In the genomic region with DNA sequence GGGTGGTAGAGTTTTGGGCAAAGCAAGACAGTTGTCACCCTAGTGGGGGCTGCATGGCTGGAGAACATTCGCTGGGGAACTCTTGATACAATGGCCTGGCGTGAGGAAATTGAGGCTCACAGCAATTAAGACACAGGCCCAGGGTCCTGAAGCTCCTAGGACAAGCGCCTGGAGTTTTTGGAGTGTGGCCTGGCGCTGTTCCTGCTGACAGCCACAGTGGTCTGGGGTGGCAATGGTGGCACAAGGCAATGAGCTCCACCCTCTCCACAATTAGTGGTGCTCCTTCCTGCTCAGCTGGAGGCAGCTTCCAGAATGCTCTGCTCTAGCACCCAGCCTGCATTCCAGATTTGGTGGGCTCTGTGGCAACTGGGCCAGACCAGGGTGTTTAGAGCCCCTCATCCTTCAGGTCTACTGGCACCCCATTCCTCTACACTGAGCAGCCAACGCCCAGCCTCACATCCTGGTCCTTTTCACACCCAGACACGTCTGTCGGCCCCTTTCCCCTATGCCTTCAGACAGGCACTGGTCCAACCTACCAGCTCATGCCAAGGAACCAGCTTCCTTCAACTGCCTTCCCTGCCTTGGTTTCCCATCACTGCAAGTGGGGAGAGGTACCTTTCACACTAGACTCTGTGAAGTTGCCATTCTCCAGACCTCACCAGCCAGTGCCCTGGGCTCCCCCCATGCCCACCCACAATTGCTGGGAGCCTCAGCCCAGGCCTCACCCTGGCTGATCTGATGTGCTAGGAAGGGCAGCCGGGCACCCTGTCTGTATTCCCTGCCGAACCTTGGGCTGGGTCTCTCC, we compare ENCODE assay signal across 14 cellular contexts.
DNase-seq lines count a peak whose midpoint lies in the region; ATAC-seq, FAIRE-seq and TF ChIP-seq lines count a peak whose summit lies in the region.
"Had no signal": no experiment of that assay in that cellular context is flagged by ENCODE, and none has a peak within 500 bp of the region (broad histone marks: within the 10 kb centered on the region; RNA-seq: fewer than 3 reads in every experiment).

No MANE protein-coding gene starts in this region.

- H3K4me2 ChIP-seq in skeletal muscle satellite cell (ENCODE audit: low read length): peak overlapping the region; percentile 47

- H3K9me3 ChIP-seq in HUES6 (ENCODE audit: control insufficient read depth, insufficient read depth, low read depth, low read length) (peaks cover 4% of the 10 kb centered on the region; the same call in 1 of the 2 replicates), WERI-Rb-1 (ENCODE audit: severe bottlenecking) (peaks cover 19% of the 10 kb centered on the region), kidney (ENCODE audit: control insufficient read depth in 1 of 2, low read length in 2 of 2) (no peaks in the 10 kb centered on the region), skeletal muscle satellite cell (replicated peaks; ENCODE audit: low read length) (peaks cover 7% of the 10 kb centered on the region), HAP-1 (no peaks in the 10 kb centered on the region)
- H3K9me3 ChIP-seq: body of pancreas had no signal

- ATAC-seq in GM21526 (IDR thresholded peaks at IDR 0.05; ENCODE audit: low FRiP score, unreplicated experiment): no peak
- ATAC-seq: naive thymus-derived CD4-positive, alpha-beta T cell had no signal

- DNase-seq in WERI-Rb-1 (no peak), kidney (peak; percentile 59), HAP-1 (ENCODE audit: low spot score in 2 of 2) (no peak), retina (no peak)
- DNase-seq: activated CD4-positive, alpha-beta T cell treated with anti-CD3 and anti-CD28 coated beads for 4 hours; activated CD8-positive, alpha-beta memory T cell treated with anti-CD3 and anti-CD28 coated beads, Interleukin-2, amount 50 U/mL, for 4 hours; GF-D8; naive thymus-derived CD4-positive, alpha-beta T cell; NCI-H187 had no signal

- H3K4me3 ChIP-seq in HUES6 (ENCODE audit: low read depth, low read length) (no peak overlapping the region), WERI-Rb-1 (ENCODE audit: low read depth, low read length) (no peak overlapping the region), kidney (ENCODE audit: low read length in 2 of 2) (no peak overlapping the region), skeletal muscle satellite cell (ENCODE audit: low read length) (no peak overlapping the region), HAP-1 (no peak overlapping the region)
- H3K4me3 ChIP-seq: body of pancreas had no signal

- H3K36me3 ChIP-seq in HUES6 (ENCODE audit: control insufficient read depth, insufficient read depth, low read length) (no peaks in the 10 kb centered on the region), WERI-Rb-1 (no peaks in the 10 kb centered on the region), kidney (ENCODE audit: control insufficient read depth in 1 of 2, insufficient read depth in 2 of 2, low read length in 2 of 2) (no peaks in the 10 kb centered on the region), skeletal muscle satellite cell (ENCODE audit: insufficient read depth, low read length) (no peaks in the 10 kb centered on the region), HAP-1 (replicated peaks) (no peaks in the 10 kb centered on the region)

- H3K9ac ChIP-seq in HUES6 (ENCODE audit: low read length) (peak overlapping the region; percentile 19), kidney (ENCODE audit: low read length in 2 of 2) (no peak overlapping the region), skeletal muscle satellite cell (ENCODE audit: low read depth, low read length) (peak overlapping the region; percentile 86)

- intact Hi-C loops in kidney (cut with DNase I): no loop called here

- H3K27me3 ChIP-seq in HUES6 (ENCODE audit: control insufficient read depth, insufficient read depth, low read length): peaks cover 8% of the 10 kb centered on the region
- H3K27me3 ChIP-seq in WERI-Rb-1 (ENCODE audit: insufficient read depth, low read depth, severe bottlenecking): no peaks in the 10 kb centered on the region
- H3K27me3 ChIP-seq in skeletal muscle satellite cell (ENCODE audit: control insufficient read depth, insufficient read depth, low read length): no peaks in the 10 kb centered on the region
- no peaks in the 10 kb centered on the region for H3K27me3 ChIP-seq in HAP-1 (ENCODE audit: low read depth)
- H3K27me3 ChIP-seq: body of pancreas had no signal

- FAIRE-seq in kidney (lab: Jason Lieb, UNC): no peak
- FAIRE-seq: GM12891 had no signal

- in situ Hi-C loops in HAP-1 (cut with MboI; ENCODE audit: low sequenced_read_pairs): no loop called here

- H3K27ac ChIP-seq in HUES6 (ENCODE audit: low read depth, low read length): no peak overlapping the region
- H3K27ac ChIP-seq in WERI-Rb-1: peak overlapping the region; percentile 87
- no peak overlapping the region for H3K27ac ChIP-seq in kidney (ENCODE audit: low read depth in 2 of 2, low read length in 2 of 2)
- H3K27ac ChIP-seq: body of pancreas had no signal

- TF ChIP-seq CTCF in WERI-Rb-1 (IDR thresholded peaks at IDR 0.05; ENCODE audit: low read depth, low read length) (no peak), kidney (IDR thresholded peaks at IDR 0.05; ENCODE audit: borderline replicate concordance, extremely low read depth, insufficient read depth) (no peak)

- H3K4me1 ChIP-seq in HUES6 (ENCODE audit: control insufficient read depth, insufficient read depth, low read length): peaks cover 10% of the 10 kb centered on the region; the same call in 1 of the 2 replicates
- no peaks in the 10 kb centered on the region for H3K4me1 ChIP-seq in kidney (ENCODE audit: control insufficient read depth in 1 of 2, insufficient read depth in 1 of 2, low read depth in 1 of 2, low read length in 2 of 2)
- peaks cover 16% of the 10 kb centered on the region for H3K4me1 ChIP-seq in skeletal muscle satellite cell (ENCODE audit: control insufficient read depth, insufficient read depth, low read length)
- H3K4me1 ChIP-seq in HAP-1: no peaks in the 10 kb centered on the region
- H3K4me1 ChIP-seq: body of pancreas had no signal

Comparison
In these comparisons a context has a peak if more than half of its experiments do, and no peak if none do; other contexts are left out.
1. H3K9ac ChIP-seq: peak in HUES6 (single experiment) and skeletal muscle satellite cell (single experiment); none in kidney (0 of 2).